Comparison of ENCODE assay signal across 8 cellular contexts in genomic region chr18:2906522-2907458, GRCh38. TPM values are rescaled to one million over a fixed set of nuclear protein-coding genes. Genes with fewer than 3 reads are reported as not detected.
DNase-seq lines count a peak whose midpoint lies in the region; ATAC-seq and TF ChIP-seq lines count a peak whose summit lies in the region.

No MANE protein-coding gene starts in this region.

- no peaks in the 10 kb centered on the region for H3K9me3 ChIP-seq in prostate gland

- ATAC-seq in Right ventricle myocardium inferior: peak; percentile 24

- DNase-seq in HFF-Myc (ENCODE audit: extremely low read depth, low read depth): no peak
- DNase-seq in NCI-H2227 treated with DMSO at 0.1 percent for 48 hours (lab: John Stamatoyannopoulos, UW): peak; percentile 18
- peak; percentile 33 for DNase-seq in activated T-helper 1 cell treated with Interleukin-2 at 50 U/mL for 16 hours (ENCODE audit: low read depth)
- no peak for DNase-seq in Right ventricle myocardium inferior (ENCODE audit: missing footprints)
- no peak for DNase-seq in prostate gland (ENCODE audit: low spot score)
- DNase-seq in amniotic stem cell (lab: John Stamatoyannopoulos, UW): no peak
- DNase-seq in ureter (ENCODE audit: low spot score): no peak

- WGBS in prostate gland: 2% methylated on average over 37 of the region's 97 CpGs

- no peaks in the 10 kb centered on the region for H3K27me3 ChIP-seq in prostate gland (replicated peaks; ENCODE audit: insufficient read depth)

- H3K4me1 ChIP-seq in prostate gland (replicated peaks): no peaks in the 10 kb centered on the region

- TF ChIP-seq CTCF in HFF-Myc (IDR thresholded peaks at IDR 0.05; ENCODE audit: low read depth, low read length, missing control alignments) (no peak), prostate gland (IDR thresholded peaks at IDR 0.05) (peak in 1 of 4 experiments; percentile 12)

- intact Hi-C loops in Right ventricle myocardium inferior (cut with DNase I): loop anchor here (10.0 kb wide), 1 partner anchor 112 kb away; no protein-coding TSS in a partner anchor
- intact Hi-C loops in prostate gland (cut with DNase I): no loop called here

- H3K4me3 ChIP-seq in HFF-Myc (replicated peaks; ENCODE audit: low read depth, low read length) (peak overlapping the region; percentile 63), prostate gland (peak overlapping the region; percentile 48 to 57)

- TF ChIP-seq POLR2A in GM15510 (IDR thresholded peaks at IDR 0.05; ENCODE audit: borderline replicate concordance, extremely low read depth, insufficient read length): peak; percentile 36
- TF ChIP-seq POLR2A in prostate gland (IDR thresholded peaks at IDR 0.05): no peak

- peak overlapping the region; percentile 51 to 58 for H3K27ac ChIP-seq in prostate gland

- no peaks in the 10 kb centered on the region for H3K36me3 ChIP-seq in prostate gland

RNA-seq across cellular contexts. Expression of gene EMILIN2, which starts 60.0 kb away (rescaled TPM):
- 24.6 TPM for total RNA-seq in Right ventricle myocardium inferior
- 10 to 100 TPM; 33.6 to 38.6 TPM for total RNA-seq in prostate gland
- total RNA-seq in ureter: 17.5 TPM

Comparison
In these comparisons a context has a peak if more than half of its experiments do, and no peak if none do; other contexts are left out.
1. DNase-seq: peak in NCI-H2227 treated with DMSO at 0.1 percent for 48 hours (single experiment) and activated T-helper 1 cell treated with Interleukin-2 at 50 U/mL for 16 hours (single experiment); none in HFF-Myc (single experiment), Right ventricle myocardium inferior (single experiment), prostate gland (single experiment), amniotic stem cell (single experiment) and ureter (single experiment).